Comparison of ENCODE assay signal across 14 cellular contexts in the genomic region with DNA sequence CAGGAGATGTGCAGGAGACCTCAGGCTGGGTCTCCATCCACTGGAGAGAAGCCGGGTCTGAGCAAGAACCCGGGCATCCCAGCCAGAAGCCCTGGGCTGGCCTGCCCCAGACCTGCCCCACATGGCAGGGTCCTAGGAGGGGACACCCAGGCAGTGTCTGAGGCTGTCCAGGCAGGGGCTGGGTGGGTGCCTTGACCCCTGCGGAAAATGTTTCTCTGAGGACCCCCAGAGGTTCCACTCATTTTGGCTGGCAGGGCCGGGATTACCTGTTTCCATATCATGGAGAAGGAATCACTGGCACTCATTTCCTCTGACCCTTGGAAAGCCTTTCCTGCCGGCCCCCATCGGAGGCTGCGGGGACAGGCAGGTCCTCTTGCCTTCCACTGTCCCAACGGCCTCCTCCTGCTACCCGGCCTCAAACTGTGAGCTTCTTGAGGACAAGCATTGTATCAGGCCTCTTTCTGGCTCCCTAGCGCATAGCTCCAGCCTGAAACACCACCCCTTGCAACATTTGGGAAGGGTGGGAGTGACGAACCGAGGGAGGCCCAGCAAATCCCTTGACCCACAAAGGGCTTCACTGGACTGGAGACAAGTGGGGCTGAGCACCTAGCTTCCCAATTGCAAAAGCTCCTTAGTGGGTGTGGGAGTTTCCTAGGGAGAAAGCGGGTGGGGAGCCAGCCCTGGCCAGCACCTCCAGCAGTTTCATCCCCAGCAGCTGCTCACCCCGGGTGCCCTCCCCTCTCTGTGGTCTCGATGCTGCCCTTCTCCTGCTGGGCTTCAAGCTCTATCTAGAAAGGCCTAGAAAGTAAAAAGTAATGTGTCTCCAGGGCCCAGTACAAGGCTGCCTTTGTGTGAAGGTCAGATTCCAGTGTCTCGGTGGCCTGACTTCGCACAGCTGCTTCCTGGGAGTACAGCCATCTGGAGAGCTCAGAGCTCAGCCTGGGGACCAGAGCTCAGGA. TPM values are rescaled to one million over a fixed set of nuclear protein-coding genes. Genes with fewer than 3 reads are reported as not detected.
DNase-seq lines count a peak whose midpoint lies in the region; ATAC-seq and TF ChIP-seq lines count a peak whose summit lies in the region.
"Had no signal": no experiment of that assay in that cellular context is flagged by ENCODE, and none has a peak within 500 bp of the region (broad histone marks: within the 10 kb centered on the region; RNA-seq: fewer than 3 reads in every experiment).

No MANE protein-coding gene starts in this region.

- no peak overlapping the region for H3K4me3 ChIP-seq in stomach

- no peaks in the 10 kb centered on the region for H3K27me3 ChIP-seq in stomach

- TF ChIP-seq EP300 in stomach (IDR thresholded peaks at IDR 0.05): no peak

- no peak overlapping the region for H3K27ac Mint-ChIP-seq in activated CD8-positive, alpha-beta T cell treated with anti-CD3 and anti-CD28 coated beads, Interleukin-2, amount 10 ng/mL, durations not matched to agents 7 days and 5 days
- H3K27ac Mint-ChIP-seq: activated T-cell treated with anti-CD3 and anti-CD28 coated beads, Interleukin-2, amount 50 U/mL, for 72 hours; natural killer cell treated with Interleukin-12 subunit alpha and Interleukin-12 subunit beta and Interleukin-15 and Interleukin-18, amount 100 ng/mL, for 72 hours; stimulated activated memory B cell treated with anti-CD40 and anti-IgM and Interleukin-4, amounts not matched to agents 10 μg/mL and 1 μg/mL and 100 μg/mL, for 72 hours had no signal

- H3K27ac ChIP-seq in stomach: peak overlapping the region in 1 of 5 donors; percentile 18
- H3K27ac ChIP-seq: HL-60 had no signal

- intact Hi-C loops in stomach (cut with DNase I; ENCODE audit: low total_unique reads): no loop called here

- no peaks in the 10 kb centered on the region for H3K27me3 Mint-ChIP-seq in activated CD8-positive, alpha-beta T cell treated with anti-CD3 and anti-CD28 coated beads, Interleukin-2, amount 10 ng/mL, durations not matched to agents 7 days and 5 days (ENCODE audit: low read depth)
- H3K27me3 Mint-ChIP-seq: natural killer cell treated with Interleukin-12 subunit alpha and Interleukin-12 subunit beta and Interleukin-15 and Interleukin-18, amount 100 ng/mL, for 72 hours had no signal

- no peak for TF ChIP-seq CTCF in stomach (IDR thresholded peaks at IDR 0.05)

- H3K4me3 Mint-ChIP-seq in activated CD8-positive, alpha-beta T cell treated with anti-CD3 and anti-CD28 coated beads, Interleukin-2, amount 10 ng/mL, durations not matched to agents 7 days and 5 days: no peak overlapping the region
- H3K4me3 Mint-ChIP-seq: activated T-cell treated with anti-CD3 and anti-CD28 coated beads, Interleukin-2, amount 50 U/mL, for 72 hours; natural killer cell treated with Interleukin-12 subunit alpha and Interleukin-12 subunit beta and Interleukin-15 and Interleukin-18, amount 100 ng/mL, for 72 hours; stimulated activated memory B cell treated with anti-CD40 and anti-IgM and Interleukin-4, amounts not matched to agents 10 μg/mL and 1 μg/mL and 100 μg/mL, for 72 hours had no signal

- WGBS in stomach, 5 donors: 71 to 79% (median 77%) methylated on average over 11 to 17 of the region's 17 CpGs

- no peaks in the 10 kb centered on the region for H3K36me3 ChIP-seq in stomach

- CTCF ChIA-PET in activated CD8-positive, alpha-beta T cell treated with anti-CD3 and anti-CD28 coated beads, Interleukin-2, amount 10 ng/mL, durations not matched to agents 7 days and 5 days (lab: Charles Lee): interaction anchor here (1.0 to 3.1 kb wide), 6 partner anchors 9 to 248 kb away, joined by 3 to 26 read pairs (median 3); partner anchors contain the start of gene CIB2

- no peaks in the 10 kb centered on the region for H3K9me3 Mint-ChIP-seq in activated CD8-positive, alpha-beta T cell treated with anti-CD3 and anti-CD28 coated beads, Interleukin-2, amount 10 ng/mL, durations not matched to agents 7 days and 5 days (ENCODE audit: insufficient read depth)
- H3K9me3 Mint-ChIP-seq: activated T-cell treated with anti-CD3 and anti-CD28 coated beads, Interleukin-2, amount 50 U/mL, for 72 hours; natural killer cell treated with Interleukin-12 subunit alpha and Interleukin-12 subunit beta and Interleukin-15 and Interleukin-18, amount 100 ng/mL, for 72 hours; stimulated activated memory B cell treated with anti-CD40 and anti-IgM and Interleukin-4, amounts not matched to agents 10 μg/mL and 1 μg/mL and 100 μg/mL, for 72 hours had no signal

- no peaks in the 10 kb centered on the region for H3K9me3 ChIP-seq in stomach

- no peak for ATAC-seq in activated CD8-positive, alpha-beta T cell treated with anti-CD3 and anti-CD28 coated beads, Interleukin-2, amount 10 ng/mL, durations not matched to agents 7 days and 5 days
- no peak for ATAC-seq in GM18502 (IDR thresholded peaks at IDR 0.05; ENCODE audit: poor library complexity, unreplicated experiment)
- ATAC-seq in stimulated activated naive CD8-positive, alpha-beta T cell treated with anti-CD3 and anti-CD28 coated beads, Interleukin-15, Interleukin-2, amounts not matched to agents 100 U/mL and 50 U/mL, for 24 hours: no peak
- ATAC-seq: activated T-cell treated with anti-CD3 and anti-CD28 coated beads, Interleukin-2, amount 50 U/mL, for 72 hours; natural killer cell treated with Interleukin-12 subunit alpha and Interleukin-12 subunit beta and Interleukin-15 and Interleukin-18, amount 100 ng/mL, for 72 hours; stimulated activated memory B cell treated with anti-CD40 and anti-IgM and Interleukin-4, amounts not matched to agents 10 μg/mL and 1 μg/mL and 100 μg/mL, for 72 hours had no signal

- no peaks in the 10 kb centered on the region for H3K4me1 Mint-ChIP-seq in activated CD8-positive, alpha-beta T cell treated with anti-CD3 and anti-CD28 coated beads, Interleukin-2, amount 10 ng/mL, durations not matched to agents 7 days and 5 days (ENCODE audit: low read depth)
- H3K4me1 Mint-ChIP-seq: stimulated activated memory B cell treated with anti-CD40 and anti-IgM and Interleukin-4, amounts not matched to agents 10 μg/mL and 1 μg/mL and 100 μg/mL, for 72 hours had no signal

- TF ChIP-seq POLR2A in stomach (IDR thresholded peaks at IDR 0.05): no peak

- DNase-seq in NCI-H226 (peak; percentile 44), epidermal melanocyte (ENCODE audit: insufficient read length, low spot score) (peak; percentile 64), medulla oblongata (ENCODE audit: extremely low spot score) (peak; percentile 92), stomach (peak; percentile 25), COR-L47 (lab: John Stamatoyannopoulos, UW) (no peak)
- DNase-seq in activated CD8-positive, alpha-beta T cell treated with anti-CD3 and anti-CD28 coated beads, Interleukin-2, amount 10 ng/mL, durations not matched to agents 7 days and 5 days: no peak
- no peak for DNase-seq in stimulated activated naive CD8-positive, alpha-beta T cell treated with anti-CD3 and anti-CD28 coated beads, Interleukin-15, Interleukin-2, amounts not matched to agents 100 U/mL and 50 U/mL, for 24 hours
- DNase-seq: activated T-cell treated with anti-CD3 and anti-CD28 coated beads, Interleukin-2, amount 50 U/mL, for 72 hours; NCI-H446 treated with DMSO at 0.1 percent for 48 hours; SIG-M5 had no signal

- H3K4me1 ChIP-seq in stomach: peaks cover 0 to 11% (median 8%) of the 10 kb centered on the region in 4 donors

- no peaks in the 10 kb centered on the region for H3K36me3 Mint-ChIP-seq in activated CD8-positive, alpha-beta T cell treated with anti-CD3 and anti-CD28 coated beads, Interleukin-2, amount 10 ng/mL, durations not matched to agents 7 days and 5 days (ENCODE audit: low read depth)
- H3K36me3 Mint-ChIP-seq: natural killer cell treated with Interleukin-12 subunit alpha and Interleukin-12 subunit beta and Interleukin-15 and Interleukin-18, amount 100 ng/mL, for 72 hours; stimulated activated memory B cell treated with anti-CD40 and anti-IgM and Interleukin-4, amounts not matched to agents 10 μg/mL and 1 μg/mL and 100 μg/mL, for 72 hours had no signal

- POLR2A ChIA-PET in activated CD8-positive, alpha-beta T cell treated with anti-CD3 and anti-CD28 coated beads, Interleukin-2, amount 10 ng/mL, durations not matched to agents 7 days and 5 days (lab: Charles Lee): interaction anchor here (1.6 kb wide), 1 partner anchor 56 kb away, joined by 6 read pairs; the partner anchor contains the start of gene IDH3A

RNA-seq across cellular contexts. Expression of gene ACSBG1, which starts 29.7 kb away (rescaled TPM):
- 1 to 10 TPM in 1 of 5 donors, under 1 TPM in 1, not detected in 3; under 0.01 to 1.5 TPM for total RNA-seq in stomach
- under 1 TPM; 0.12 to 0.30 (median 0.15) TPM for polyA plus RNA-seq in stomach
- under 1 TPM; 0.66 to 0.81 TPM for total RNA-seq in activated CD8-positive, alpha-beta T cell treated with anti-CD3 and anti-CD28 coated beads, Interleukin-2, amount 10 ng/mL, durations not matched to agents 7 days and 5 days

RNA-seq across cellular contexts. Expression of gene IDH3A, which starts 55.5 kb away (rescaled TPM):
- total RNA-seq in stomach: 100 to 1,000 TPM in 2 of 5 donors, 10 to 100 TPM in 3; 42.9 to 731 (median 68.4) TPM
- polyA plus RNA-seq in stomach: 10 to 100 TPM; 25.5 to 35.3 (median 25.6) TPM
- total RNA-seq in activated CD8-positive, alpha-beta T cell treated with anti-CD3 and anti-CD28 coated beads, Interleukin-2, amount 10 ng/mL, durations not matched to agents 7 days and 5 days: 10 to 100 TPM; 80.7 to 84.2 TPM

RNA-seq across cellular contexts. Expression of gene DNAJA4, which starts 59.7 kb away (rescaled TPM):
- 10 to 100 TPM in 4 of 5 donors, not detected in 1; 30.3 to 53.6 (median 37.9) TPM for total RNA-seq in stomach
- polyA plus RNA-seq in stomach: 10 to 100 TPM; 11.4 to 12.9 (median 12.8) TPM
- 10 to 100 TPM; 29.7 TPM for total RNA-seq in activated CD8-positive, alpha-beta T cell treated with anti-CD3 and anti-CD28 coated beads, Interleukin-2, amount 10 ng/mL, durations not matched to agents 7 days and 5 days

Comparison
In these comparisons a context has a peak if more than half of its experiments do, and no peak if none do; other contexts are left out.
1. DNase-seq: peak in NCI-H226 (single experiment), epidermal melanocyte (single experiment), medulla oblongata (single experiment) and stomach (single experiment); none in COR-L47 (single experiment), activated CD8-positive, alpha-beta T cell treated with anti-CD3 and anti-CD28 coated beads, Interleukin-2, amount 10 ng/mL, durations not matched to agents 7 days and 5 days (single experiment) and stimulated activated naive CD8-positive, alpha-beta T cell treated with anti-CD3 and anti-CD28 coated beads, Interleukin-15, Interleukin-2, amounts not matched to agents 100 U/mL and 50 U/mL, for 24 hours (single experiment).